Comparison of ENCODE assay signal across 1 cellular context in the genomic region with DNA sequence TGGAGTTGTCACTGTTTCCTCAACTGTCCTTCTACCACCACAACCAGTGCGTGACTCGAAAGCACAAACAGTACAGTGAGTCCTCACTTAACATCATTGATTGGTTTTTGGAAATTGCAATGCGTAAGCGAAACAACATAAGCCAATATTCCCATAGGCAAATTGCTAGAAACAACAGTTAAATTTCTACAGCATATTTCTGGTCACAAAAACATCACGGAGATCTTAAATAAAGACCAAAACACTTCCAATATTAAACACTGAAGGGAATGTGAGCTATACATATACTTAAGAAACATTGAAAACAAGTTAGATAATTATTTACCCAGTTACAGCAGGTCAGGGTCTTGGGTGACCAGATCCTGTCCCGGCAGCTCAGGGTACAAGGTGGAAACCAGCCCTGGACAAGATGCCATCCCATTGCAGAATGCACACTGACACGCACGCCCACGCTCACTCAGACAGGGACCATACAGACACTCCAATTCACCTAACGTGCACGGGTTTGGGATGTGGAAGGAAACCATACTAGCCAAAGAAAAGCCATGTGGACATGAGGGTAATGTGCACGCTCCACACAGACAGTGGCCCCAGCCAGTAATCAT.
TF ChIP-seq lines count a peak whose summit lies in the region.

No MANE protein-coding gene starts in this region.

TF ChIP-seq in HepG2, 621 proteins besides CTCF, POLR2A, EP300 and RAD21 (continues in another document):
- TF ChIP-seq DMAP1 (CRISPR knock-in tag; IDR thresholded peaks at IDR 0.05) = no peak
- no peak for TF ChIP-seq TOE1 (CRISPR knock-in tag; IDR thresholded peaks at IDR 0.05)
- TF ChIP-seq, protein P1, sequence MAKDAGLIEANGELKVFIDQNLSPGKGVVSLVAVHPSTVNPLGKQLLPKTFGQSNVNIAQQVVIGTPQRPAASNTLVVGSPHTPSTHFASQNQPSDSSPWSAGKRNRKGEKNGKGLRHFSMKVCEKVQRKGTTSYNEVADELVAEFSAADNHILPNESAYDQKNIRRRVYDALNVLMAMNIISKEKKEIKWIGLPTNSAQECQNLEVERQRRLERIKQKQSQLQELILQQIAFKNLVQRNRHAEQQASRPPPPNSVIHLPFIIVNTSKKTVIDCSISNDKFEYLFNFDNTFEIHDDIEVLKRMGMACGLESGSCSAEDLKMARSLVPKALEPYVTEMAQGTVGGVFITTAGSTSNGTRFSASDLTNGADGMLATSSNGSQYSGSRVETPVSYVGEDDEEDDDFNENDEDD (CRISPR knock-in tag; IDR thresholded peaks at IDR 0.05; ENCODE audit: borderline replicate concordance) = no peak
- peak; percentile 76; the same call in 1 of the 2 replicates for TF ChIP-seq PAF1 (CRISPR knock-in tag; IDR thresholded peaks at IDR 0.05)
- TF ChIP-seq, protein P2, sequence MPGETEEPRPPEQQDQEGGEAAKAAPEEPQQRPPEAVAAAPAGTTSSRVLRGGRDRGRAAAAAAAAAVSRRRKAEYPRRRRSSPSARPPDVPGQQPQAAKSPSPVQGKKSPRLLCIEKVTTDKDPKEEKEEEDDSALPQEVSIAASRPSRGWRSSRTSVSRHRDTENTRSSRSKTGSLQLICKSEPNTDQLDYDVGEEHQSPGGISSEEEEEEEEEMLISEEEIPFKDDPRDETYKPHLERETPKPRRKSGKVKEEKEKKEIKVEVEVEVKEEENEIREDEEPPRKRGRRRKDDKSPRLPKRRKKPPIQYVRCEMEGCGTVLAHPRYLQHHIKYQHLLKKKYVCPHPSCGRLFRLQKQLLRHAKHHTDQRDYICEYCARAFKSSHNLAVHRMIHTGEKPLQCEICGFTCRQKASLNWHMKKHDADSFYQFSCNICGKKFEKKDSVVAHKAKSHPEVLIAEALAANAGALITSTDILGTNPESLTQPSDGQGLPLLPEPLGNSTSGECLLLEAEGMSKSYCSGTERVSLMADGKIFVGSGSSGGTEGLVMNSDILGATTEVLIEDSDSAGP (CRISPR knock-in tag; IDR thresholded peaks at IDR 0.05; ENCODE audit: borderline replicate concordance) = no peak
- peak; percentile 70 for TF ChIP-seq HNF4A (CRISPR knock-in tag; IDR thresholded peaks at IDR 0.05)
- TF ChIP-seq, protein P3, sequence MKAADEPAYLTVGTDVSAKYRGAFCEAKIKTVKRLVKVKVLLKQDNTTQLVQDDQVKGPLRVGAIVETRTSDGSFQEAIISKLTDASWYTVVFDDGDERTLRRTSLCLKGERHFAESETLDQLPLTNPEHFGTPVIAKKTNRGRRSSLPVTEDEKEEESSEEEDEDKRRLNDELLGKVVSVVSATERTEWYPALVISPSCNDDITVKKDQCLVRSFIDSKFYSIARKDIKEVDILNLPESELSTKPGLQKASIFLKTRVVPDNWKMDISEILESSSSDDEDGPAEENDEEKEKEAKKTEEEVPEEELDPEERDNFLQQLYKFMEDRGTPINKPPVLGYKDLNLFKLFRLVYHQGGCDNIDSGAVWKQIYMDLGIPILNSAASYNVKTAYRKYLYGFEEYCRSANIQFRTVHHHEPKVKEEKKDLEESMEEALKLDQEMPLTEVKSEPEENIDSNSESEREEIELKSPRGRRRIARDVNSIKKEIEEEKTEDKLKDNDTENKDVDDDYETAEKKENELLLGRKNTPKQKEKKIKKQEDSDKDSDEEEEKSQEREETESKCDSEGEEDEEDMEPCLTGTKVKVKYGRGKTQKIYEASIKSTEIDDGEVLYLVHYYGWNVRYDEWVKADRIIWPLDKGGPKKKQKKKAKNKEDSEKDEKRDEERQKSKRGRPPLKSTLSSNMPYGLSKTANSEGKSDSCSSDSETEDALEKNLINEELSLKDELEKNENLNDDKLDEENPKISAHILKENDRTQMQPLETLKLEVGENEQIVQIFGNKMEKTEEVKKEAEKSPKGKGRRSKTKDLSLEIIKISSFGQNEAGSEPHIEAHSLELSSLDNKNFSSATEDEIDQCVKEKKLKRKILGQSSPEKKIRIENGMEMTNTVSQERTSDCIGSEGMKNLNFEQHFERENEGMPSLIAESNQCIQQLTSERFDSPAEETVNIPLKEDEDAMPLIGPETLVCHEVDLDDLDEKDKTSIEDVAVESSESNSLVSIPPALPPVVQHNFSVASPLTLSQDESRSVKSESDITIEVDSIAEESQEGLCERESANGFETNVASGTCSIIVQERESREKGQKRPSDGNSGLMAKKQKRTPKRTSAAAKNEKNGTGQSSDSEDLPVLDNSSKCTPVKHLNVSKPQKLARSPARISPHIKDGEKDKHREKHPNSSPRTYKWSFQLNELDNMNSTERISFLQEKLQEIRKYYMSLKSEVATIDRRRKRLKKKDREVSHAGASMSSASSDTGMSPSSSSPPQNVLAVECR (CRISPR knock-in tag; IDR thresholded peaks at IDR 0.05; ENCODE audit: borderline replicate concordance) = 0 out of 2 replicates have a peak, but pooled peaks have one; percentile 34
- no peak for TF ChIP-seq DPF2 (CRISPR knock-in tag; IDR thresholded peaks at IDR 0.05; ENCODE audit: borderline replicate concordance, low read depth)
- TF ChIP-seq AHR (CRISPR knock-in tag; IDR thresholded peaks at IDR 0.05) = no peak
- TF ChIP-seq SNRNP70 (IDR thresholded peaks at IDR 0.05; ENCODE audit: low read depth, low read length) = no peak
- TF ChIP-seq ZNF883 (CRISPR knock-in tag; IDR thresholded peaks at IDR 0.05; ENCODE audit: not compliant biosample characterization) = no peak
- TF ChIP-seq, protein P4, sequence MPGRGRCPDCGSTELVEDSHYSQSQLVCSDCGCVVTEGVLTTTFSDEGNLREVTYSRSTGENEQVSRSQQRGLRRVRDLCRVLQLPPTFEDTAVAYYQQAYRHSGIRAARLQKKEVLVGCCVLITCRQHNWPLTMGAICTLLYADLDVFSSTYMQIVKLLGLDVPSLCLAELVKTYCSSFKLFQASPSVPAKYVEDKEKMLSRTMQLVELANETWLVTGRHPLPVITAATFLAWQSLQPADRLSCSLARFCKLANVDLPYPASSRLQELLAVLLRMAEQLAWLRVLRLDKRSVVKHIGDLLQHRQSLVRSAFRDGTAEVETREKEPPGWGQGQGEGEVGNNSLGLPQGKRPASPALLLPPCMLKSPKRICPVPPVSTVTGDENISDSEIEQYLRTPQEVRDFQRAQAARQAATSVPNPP (CRISPR knock-in tag; IDR thresholded peaks at IDR 0.05) = no peak
- no peak for TF ChIP-seq ZNF780A (CRISPR knock-in tag; IDR thresholded peaks at IDR 0.05)
- TF ChIP-seq, protein P5, sequence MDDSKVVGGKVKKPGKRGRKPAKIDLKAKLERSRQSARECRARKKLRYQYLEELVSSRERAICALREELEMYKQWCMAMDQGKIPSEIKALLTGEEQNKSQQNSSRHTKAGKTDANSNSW (CRISPR knock-in tag; IDR thresholded peaks at IDR 0.05; ENCODE audit: borderline replicate concordance) = no peak
- TF ChIP-seq, protein P6, sequence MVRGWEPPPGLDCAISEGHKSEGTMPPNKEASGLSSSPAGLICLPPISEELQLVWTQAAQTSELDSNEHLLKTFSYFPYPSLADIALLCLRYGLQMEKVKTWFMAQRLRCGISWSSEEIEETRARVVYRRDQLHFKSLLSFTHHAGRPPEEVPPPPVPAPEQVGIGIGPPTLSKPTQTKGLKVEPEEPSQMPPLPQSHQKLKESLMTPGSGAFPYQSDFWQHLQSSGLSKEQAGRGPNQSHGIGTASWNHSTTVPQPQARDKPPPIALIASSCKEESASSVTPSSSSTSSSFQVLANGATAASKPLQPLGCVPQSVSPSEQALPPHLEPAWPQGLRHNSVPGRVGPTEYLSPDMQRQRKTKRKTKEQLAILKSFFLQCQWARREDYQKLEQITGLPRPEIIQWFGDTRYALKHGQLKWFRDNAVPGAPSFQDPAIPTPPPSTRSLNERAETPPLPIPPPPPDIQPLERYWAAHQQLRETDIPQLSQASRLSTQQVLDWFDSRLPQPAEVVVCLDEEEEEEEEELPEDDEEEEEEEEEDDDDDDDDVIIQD (CRISPR knock-in tag; IDR thresholded peaks at IDR 0.05; ENCODE audit: low read depth) = no peak
- TF ChIP-seq, protein P7, sequence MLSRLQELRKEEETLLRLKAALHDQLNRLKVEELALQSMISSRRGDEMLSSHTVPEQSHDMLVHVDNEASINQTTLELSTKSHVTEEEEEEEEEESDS (CRISPR knock-in tag; IDR thresholded peaks at IDR 0.05; ENCODE audit: borderline replicate concordance) = no peak
- TF ChIP-seq ZKSCAN5 (CRISPR knock-in tag; IDR thresholded peaks at IDR 0.05) = no peak
- TF ChIP-seq ZSCAN12 (CRISPR knock-in tag; IDR thresholded peaks at IDR 0.05) = no peak
- TF ChIP-seq KAT8 (CRISPR knock-in tag; IDR thresholded peaks at IDR 0.05) = no peak
- TF ChIP-seq ZNF260 (CRISPR knock-in tag; IDR thresholded peaks at IDR 0.05; ENCODE audit: borderline replicate concordance, low read depth) = no peak
- TF ChIP-seq FOSL1 (CRISPR knock-in tag; IDR thresholded peaks at IDR 0.05; ENCODE audit: borderline replicate concordance) = no peak
- no peak for TF ChIP-seq FOXJ3 (CRISPR knock-in tag; IDR thresholded peaks at IDR 0.05; ENCODE audit: borderline replicate concordance)
- no peak for TF ChIP-seq MAZ (IDR thresholded peaks at IDR 0.05; ENCODE audit: borderline replicate concordance, low read depth, low read length)
- no peak for TF ChIP-seq MAZ (CRISPR knock-in tag; IDR thresholded peaks at IDR 0.05; ENCODE audit: low read depth)
- TF ChIP-seq REPIN1 (CRISPR knock-in tag; IDR thresholded peaks at IDR 0.05; ENCODE audit: borderline replicate concordance, low read depth) = no peak
- no peak for TF ChIP-seq ZNF296 (CRISPR knock-in tag; conservative IDR thresholded peaks at IDR 0.05)
- no peak for TF ChIP-seq KDM5B (CRISPR knock-in tag; IDR thresholded peaks at IDR 0.05; ENCODE audit: borderline replicate concordance)
- no peak for TF ChIP-seq SRSF1 (optimal IDR thresholded peaks at IDR 0.05; ENCODE audit: low read depth, low read length)
- TF ChIP-seq, protein P8, sequence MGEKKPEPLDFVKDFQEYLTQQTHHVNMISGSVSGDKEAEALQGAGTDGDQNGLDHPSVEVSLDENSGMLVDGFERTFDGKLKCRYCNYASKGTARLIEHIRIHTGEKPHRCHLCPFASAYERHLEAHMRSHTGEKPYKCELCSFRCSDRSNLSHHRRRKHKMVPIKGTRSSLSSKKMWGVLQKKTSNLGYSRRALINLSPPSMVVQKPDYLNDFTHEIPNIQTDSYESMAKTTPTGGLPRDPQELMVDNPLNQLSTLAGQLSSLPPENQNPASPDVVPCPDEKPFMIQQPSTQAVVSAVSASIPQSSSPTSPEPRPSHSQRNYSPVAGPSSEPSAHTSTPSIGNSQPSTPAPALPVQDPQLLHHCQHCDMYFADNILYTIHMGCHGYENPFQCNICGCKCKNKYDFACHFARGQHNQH (CRISPR knock-in tag; IDR thresholded peaks at IDR 0.05) = no peak
- TF ChIP-seq, protein P9, sequence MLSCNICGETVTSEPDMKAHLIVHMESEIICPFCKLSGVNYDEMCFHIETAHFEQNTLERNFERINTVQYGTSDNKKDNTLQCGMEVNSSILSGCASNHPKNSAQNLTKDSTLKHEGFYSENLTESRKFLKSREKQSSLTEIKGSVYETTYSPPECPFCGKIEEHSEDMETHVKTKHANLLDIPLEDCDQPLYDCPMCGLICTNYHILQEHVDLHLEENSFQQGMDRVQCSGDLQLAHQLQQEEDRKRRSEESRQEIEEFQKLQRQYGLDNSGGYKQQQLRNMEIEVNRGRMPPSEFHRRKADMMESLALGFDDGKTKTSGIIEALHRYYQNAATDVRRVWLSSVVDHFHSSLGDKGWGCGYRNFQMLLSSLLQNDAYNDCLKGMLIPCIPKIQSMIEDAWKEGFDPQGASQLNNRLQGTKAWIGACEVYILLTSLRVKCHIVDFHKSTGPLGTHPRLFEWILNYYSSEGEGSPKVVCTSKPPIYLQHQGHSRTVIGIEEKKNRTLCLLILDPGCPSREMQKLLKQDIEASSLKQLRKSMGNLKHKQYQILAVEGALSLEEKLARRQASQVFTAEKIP (CRISPR knock-in tag; IDR thresholded peaks at IDR 0.05; ENCODE audit: borderline replicate concordance) = no peak
- TF ChIP-seq ZBTB38 (CRISPR knock-in tag; IDR thresholded peaks at IDR 0.05) = peak; percentile 89
- no peak for TF ChIP-seq ZC3H13 (CRISPR knock-in tag; IDR thresholded peaks at IDR 0.05)
- TF ChIP-seq NR2F6 (IDR thresholded peaks at IDR 0.05) = peak; percentile 41
- TF ChIP-seq NR2F6 (CRISPR knock-in tag; IDR thresholded peaks at IDR 0.05) = peak; percentile 71
- no peak for TF ChIP-seq ZFP41 (CRISPR knock-in tag; IDR thresholded peaks at IDR 0.05; ENCODE audit: borderline replicate concordance)
- no peak for TF ChIP-seq ATAD3A (CRISPR knock-in tag; IDR thresholded peaks at IDR 0.05)
- TF ChIP-seq, protein P10, sequence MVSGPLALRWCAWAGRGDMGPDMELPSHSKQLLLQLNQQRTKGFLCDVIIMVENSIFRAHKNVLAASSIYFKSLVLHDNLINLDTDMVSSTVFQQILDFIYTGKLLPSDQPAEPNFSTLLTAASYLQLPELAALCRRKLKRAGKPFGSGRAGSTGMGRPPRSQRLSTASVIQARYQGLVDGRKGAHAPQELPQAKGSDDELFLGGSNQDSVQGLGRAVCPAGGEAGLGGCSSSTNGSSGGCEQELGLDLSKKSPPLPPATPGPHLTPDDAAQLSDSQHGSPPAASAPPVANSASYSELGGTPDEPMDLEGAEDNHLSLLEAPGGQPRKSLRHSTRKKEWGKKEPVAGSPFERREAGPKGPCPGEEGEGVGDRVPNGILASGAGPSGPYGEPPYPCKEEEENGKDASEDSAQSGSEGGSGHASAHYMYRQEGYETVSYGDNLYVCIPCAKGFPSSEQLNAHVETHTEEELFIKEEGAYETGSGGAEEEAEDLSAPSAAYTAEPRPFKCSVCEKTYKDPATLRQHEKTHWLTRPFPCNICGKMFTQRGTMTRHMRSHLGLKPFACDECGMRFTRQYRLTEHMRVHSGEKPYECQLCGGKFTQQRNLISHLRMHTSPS (CRISPR knock-in tag; IDR thresholded peaks at IDR 0.05; ENCODE audit: low read depth) = no peak
- no peak for TF ChIP-seq ZNF589 (CRISPR knock-in tag; conservative IDR thresholded peaks at IDR 0.05)
- no peak for TF ChIP-seq HNF4G (IDR thresholded peaks at IDR 0.05; ENCODE audit: borderline replicate concordance, low read depth, low read length)
- peak; percentile 57; the same call in 1 of the 2 replicates for TF ChIP-seq HNF4G (CRISPR knock-in tag; IDR thresholded peaks at IDR 0.05; ENCODE audit: borderline replicate concordance, low read depth)
- TF ChIP-seq, protein P11, sequence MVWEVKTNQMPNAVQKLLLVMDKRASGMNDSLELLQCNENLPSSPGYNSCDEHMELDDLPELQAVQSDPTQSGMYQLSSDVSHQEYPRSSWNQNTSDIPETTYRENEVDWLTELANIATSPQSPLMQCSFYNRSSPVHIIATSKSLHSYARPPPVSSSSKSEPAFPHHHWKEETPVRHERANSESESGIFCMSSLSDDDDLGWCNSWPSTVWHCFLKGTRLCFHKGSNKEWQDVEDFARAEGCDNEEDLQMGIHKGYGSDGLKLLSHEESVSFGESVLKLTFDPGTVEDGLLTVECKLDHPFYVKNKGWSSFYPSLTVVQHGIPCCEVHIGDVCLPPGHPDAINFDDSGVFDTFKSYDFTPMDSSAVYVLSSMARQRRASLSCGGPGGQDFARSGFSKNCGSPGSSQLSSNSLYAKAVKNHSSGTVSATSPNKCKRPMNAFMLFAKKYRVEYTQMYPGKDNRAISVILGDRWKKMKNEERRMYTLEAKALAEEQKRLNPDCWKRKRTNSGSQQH (CRISPR knock-in tag; IDR thresholded peaks at IDR 0.05; ENCODE audit: low read depth) = no peak
- no peak for TF ChIP-seq SMARCE1 (IDR thresholded peaks at IDR 0.05; ENCODE audit: borderline replicate concordance)
- peak; percentile 84; the same call in 1 of the 2 replicates for TF ChIP-seq ZNF326 (CRISPR knock-in tag; IDR thresholded peaks at IDR 0.05; ENCODE audit: borderline replicate concordance)
- TF ChIP-seq FOXA3 (CRISPR knock-in tag; IDR thresholded peaks at IDR 0.05) = peak; percentile 37; the same call in 1 of the 2 replicates
- no peak for TF ChIP-seq ADNP (CRISPR knock-in tag; IDR thresholded peaks at IDR 0.05)
